ENCODE assay signal across 21 cellular contexts in genomic region chr4:121330180-121330665, GRCh38. TPM values are rescaled to one million over a fixed set of nuclear protein-coding genes. Genes with fewer than 3 reads are reported as not detected.
"Had no signal": no experiment of that assay in that cellular context is flagged by ENCODE, and none has a peak within 500 bp of the region (broad histone marks: within the 10 kb centered on the region; RNA-seq: fewer than 3 reads in every experiment).

No MANE protein-coding gene starts in this region.

- H3K36me3 Mint-ChIP-seq: immature natural killer cell, naive B cell, type B pancreatic cell had no signal

- H3K9me3 Mint-ChIP-seq: nephron, type B pancreatic cell had no signal

- ATAC-seq: esophagus mucosa, gastroesophageal sphincter, left cardiac atrium, lower lobe of right lung, right cardiac atrium had no signal

- H3K4me1 ChIP-seq: gastroesophageal sphincter, lower lobe of right lung, suprapubic skin, thyroid gland had no signal

- H3K36me3 ChIP-seq: gastroesophageal sphincter, left ventricle myocardium inferior, lower lobe of right lung, suprapubic skin, thyroid gland had no signal

- DNase-seq: cortex of kidney; effector CD8-positive, alpha-beta T cell; immature natural killer cell; left cardiac atrium; left ventricle myocardium inferior; lower lobe of right lung; mesenchymal stem cell; naive B cell; right cardiac atrium; stimulated activated CD4-positive, alpha-beta T cell treated with anti-CD3 and anti-CD28 coated beads, Interleukin-2, amount 100 ng/mL, for 48 hours; stimulated activated naive CD4-positive, alpha-beta T cell treated with Interleukin-2 at 50 U/mL for 16 hours; thyroid gland had no signal

- H3K27me3 ChIP-seq: gastroesophageal sphincter, suprapubic skin, thyroid gland had no signal

- H3K27ac Mint-ChIP-seq: immature natural killer cell, naive B cell, nephron, type B pancreatic cell had no signal

- H3K4me3 Mint-ChIP-seq: immature natural killer cell, naive B cell, nephron, type B pancreatic cell had no signal

- H3K4me3 ChIP-seq: dorsolateral prefrontal cortex, gastroesophageal sphincter, left ventricle myocardium inferior, lower lobe of right lung, smooth muscle cell, suprapubic skin, thyroid gland had no signal

- H3K4me1 Mint-ChIP-seq: immature natural killer cell, naive B cell, nephron had no signal

- H3K9me3 ChIP-seq: gastroesophageal sphincter, left ventricle myocardium inferior, lower lobe of right lung, suprapubic skin, thyroid gland had no signal

RNA-seq across cellular contexts. Expression of gene QRFPR, which starts 50.6 kb away (rescaled TPM):
- total RNA-seq: fibroblast of lung, lower lobe of right lung, posterior vena cava, smooth muscle cell, suprapubic skin had no signal
